30 cellular contexts compared by ENCODE assay signal in the genomic region with DNA sequence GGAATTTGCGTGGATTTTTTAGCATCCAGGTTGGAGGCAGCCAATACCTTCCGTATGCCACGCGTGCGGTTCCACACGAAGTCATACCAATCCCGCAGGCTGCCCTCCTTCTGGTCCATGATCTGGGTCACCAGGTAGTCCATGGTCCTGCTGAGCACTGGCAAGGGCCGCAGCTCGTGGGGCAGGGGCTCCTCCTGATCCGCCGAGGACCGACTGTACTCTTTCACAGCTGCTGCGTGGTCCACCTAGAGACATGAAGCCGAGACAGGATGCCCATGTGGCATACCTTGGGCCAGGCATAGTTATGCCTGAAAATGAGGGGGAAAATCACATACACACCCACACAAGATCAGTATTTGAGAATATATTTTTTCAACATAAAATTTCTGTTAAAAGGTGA.
"Had no signal": no experiment of that assay in that cellular context is flagged by ENCODE, and none has a peak within 500 bp of the region (broad histone marks: within the 10 kb centered on the region; RNA-seq: fewer than 3 reads in every experiment).

No MANE protein-coding gene starts in this region.

- DNase-seq: naive thymus-derived CD4-positive, alpha-beta T cell; natural killer cell; occipital lobe; ovary; psoas muscle; right cardiac atrium; right lobe of liver; sigmoid colon; spleen; stimulated activated CD4-positive, alpha-beta T cell treated with anti-CD3 and anti-CD28 coated beads, Interleukin-12 subunit alpha, Interleukin-12 subunit beta, amount 100 ng/mL, for 4 hours; stimulated activated CD4-positive, alpha-beta T cell treated with anti-CD3 and anti-CD28 coated beads, Interleukin-1b, Interleukin-23, amount 100 ng/mL, for 48 hours; stimulated activated CD4-positive, alpha-beta T cell treated with anti-CD3 and anti-CD28 coated beads, Interleukin-4, amount 100 ng/mL, for 1 hour; stimulated activated CD4-positive, alpha-beta T cell treated with anti-CD3 and anti-CD28 coated beads, Interleukin-4, amount 100 ng/mL, for 4 hours; stimulated activated CD8-positive, alpha-beta memory T cell treated with anti-CD3 and anti-CD28 coated beads, Interleukin-4, amount 100 ng/mL, for 48 hours; stimulated activated naive CD4-positive, alpha-beta T cell; stimulated activated naive CD8-positive, alpha-beta T cell treated with anti-CD3 and anti-CD28 coated beads, Interleukin-15, amount 100 ng/mL, for 72 hours; stimulated activated naive CD8-positive, alpha-beta T cell treated with anti-CD3 and anti-CD28 coated beads, Interleukin-15, Interleukin-2, amounts not matched to agents 100 U/mL and 50 U/mL, for 24 hours; substantia nigra; testis; tibial artery; transverse colon; upper lobe of right lung; uterus had no signal

- H3K4me1 Mint-ChIP-seq: nephron; neural progenitor cell; stimulated activated naive CD8-positive, alpha-beta T cell treated with anti-CD3 and anti-CD28 coated beads, Interleukin-15, amount 100 ng/mL, for 72 hours had no signal

- H3K4me3 Mint-ChIP-seq: naive thymus-derived CD4-positive, alpha-beta T cell; natural killer cell; nephron; neural progenitor cell; stimulated activated naive CD8-positive, alpha-beta T cell treated with anti-CD3 and anti-CD28 coated beads, Interleukin-15, amount 100 ng/mL, for 72 hours; type B pancreatic cell had no signal

- H3K27ac Mint-ChIP-seq: nephron, neural progenitor cell, progenitor cell of endocrine pancreas, type B pancreatic cell had no signal

- H3K27me3 ChIP-seq: neural progenitor cell, ovary, right lobe of liver, sigmoid colon, spleen, suprapubic skin, testis, tibial artery, transverse colon, upper lobe of right lung, uterus had no signal

- ATAC-seq: naive thymus-derived CD4-positive, alpha-beta T cell; natural killer cell; psoas muscle; right cardiac atrium; right lobe of liver; stimulated activated naive CD8-positive, alpha-beta T cell treated with anti-CD3 and anti-CD28 coated beads, Interleukin-15, amount 100 ng/mL, for 72 hours; stimulated activated naive CD8-positive, alpha-beta T cell treated with anti-CD3 and anti-CD28 coated beads, Interleukin-15, Interleukin-2, amounts not matched to agents 100 U/mL and 50 U/mL, for 24 hours; upper lobe of right lung had no signal

- H3K4me3 ChIP-seq: neural progenitor cell, ovary, psoas muscle, right lobe of liver, sigmoid colon, smooth muscle cell, spleen, suprapubic skin, testis, tibial artery, transverse colon, upper lobe of right lung, uterus had no signal

- H3K9me3 ChIP-seq: ovary, psoas muscle, right lobe of liver, sigmoid colon, spleen, suprapubic skin, testis, tibial artery, transverse colon, upper lobe of right lung, uterus had no signal

- H3K27ac ChIP-seq: neural progenitor cell, ovary, parathyroid adenoma, psoas muscle, right lobe of liver, sigmoid colon, spleen, suprapubic skin, testis, tibial artery, transverse colon, upper lobe of right lung, uterus had no signal

- H3K36me3 ChIP-seq: neural progenitor cell, uterus had no signal

- H3K27me3 Mint-ChIP-seq: naive thymus-derived CD4-positive, alpha-beta T cell; progenitor cell of endocrine pancreas; stimulated activated naive CD8-positive, alpha-beta T cell treated with anti-CD3 and anti-CD28 coated beads, Interleukin-15, amount 100 ng/mL, for 72 hours; type B pancreatic cell had no signal

- H3K4me1 ChIP-seq: neural progenitor cell, parathyroid adenoma, psoas muscle, right lobe of liver, sigmoid colon, spleen, suprapubic skin, testis, tibial artery, transverse colon, upper lobe of right lung, uterus had no signal

- H3K9me3 Mint-ChIP-seq: naive thymus-derived CD4-positive, alpha-beta T cell; natural killer cell; nephron; neural progenitor cell; stimulated activated naive CD8-positive, alpha-beta T cell treated with anti-CD3 and anti-CD28 coated beads, Interleukin-15, amount 100 ng/mL, for 72 hours; type B pancreatic cell had no signal
